ENCODE assay signal across 11 cellular contexts in genomic region chr14:54483073-54483745, GRCh38. TPM values are rescaled to one million over a fixed set of nuclear protein-coding genes. Genes with fewer than 3 reads are reported as not detected.
DNase-seq lines count a peak whose midpoint lies in the region; ATAC-seq and TF ChIP-seq lines count a peak whose summit lies in the region.
"Had no signal": no experiment of that assay in that cellular context is flagged by ENCODE, and none has a peak within 500 bp of the region (broad histone marks: within the 10 kb centered on the region; RNA-seq: fewer than 3 reads in every experiment).

No MANE protein-coding gene starts in this region.

- H3K9me3 Mint-ChIP-seq in HFFc6, result no peaks in the 10 kb centered on the region
- no peaks in the 10 kb centered on the region for H3K9me3 Mint-ChIP-seq in naive B cell

- H3K4me3 Mint-ChIP-seq in HFFc6 (no peak overlapping the region), T-helper 17 cell (peak overlapping the region; percentile 36), naive B cell (peak overlapping the region; percentile 78 to 96 (median 87))

- H3K9me3 ChIP-seq in T-helper 17 cell (ENCODE audit: control insufficient read depth, low read length, poor library complexity, severe bottlenecking), result no peaks in the 10 kb centered on the region
- H3K9me3 ChIP-seq: tibial nerve had no signal

- TF ChIP-seq CTCF in HFFc6 (IDR thresholded peaks at IDR 0.05), result no peak

- no peak for ATAC-seq in T-helper 17 cell
- peak; percentile 83 to 87 for ATAC-seq in naive B cell (ENCODE audit: low read depth in 2 of 2)
- ATAC-seq in HG03460 (IDR thresholded peaks at IDR 0.05; ENCODE audit: unreplicated experiment), result no peak

- H3K36me3 Mint-ChIP-seq in HFFc6 (ENCODE audit: low read depth) (peaks cover 54% of the 10 kb centered on the region), T-helper 17 cell (ENCODE audit: low read depth) (peaks cover 3% of the 10 kb centered on the region), naive B cell (peaks cover 7 to 8% of the 10 kb centered on the region in 2 donors)

- peaks cover 66% of the 10 kb centered on the region for H3K4me1 Mint-ChIP-seq in HFFc6 (ENCODE audit: low read depth)
- H3K4me1 Mint-ChIP-seq in T-helper 17 cell, result peaks cover 44% of the 10 kb centered on the region
- peaks cover 53 to 64% (median 62%) of the 10 kb centered on the region in 3 donors for H3K4me1 Mint-ChIP-seq in naive B cell

- DNase-seq in NOMO-1 treated with DMSO at 0.1 percent for 48 hours (lab: John Stamatoyannopoulos, UW; ENCODE audit: unreplicated experiment), result peak; percentile 41
- no peak for DNase-seq in NOMO-1 treated with dmso at 0.1 percent for 144 hours (lab: John Stamatoyannopoulos, UW; ENCODE audit: unreplicated experiment)
- no peak for DNase-seq in HFFc6
- no peak for DNase-seq in T-helper 17 cell
- DNase-seq in naive B cell, result peak; percentile 51
- no peak for DNase-seq in ureter (ENCODE audit: low spot score)
- DNase-seq in medulla oblongata (ENCODE audit: extremely low spot score), result no peak
- DNase-seq: NCI-H1105, NCI-H446 treated with DMSO at 0.1 percent for 48 hours had no signal

- H3K27ac Mint-ChIP-seq in HFFc6 (peak overlapping the region; percentile 17; the same call in 1 of the 2 replicates), T-helper 17 cell (peak overlapping the region; percentile 73), naive B cell (peak overlapping the region; percentile 44 to 95 (median 76))

- no peaks in the 10 kb centered on the region; the same call in 1 of the 2 replicates for H3K27me3 Mint-ChIP-seq in HFFc6 (ENCODE audit: insufficient read depth)
- no peaks in the 10 kb centered on the region for H3K27me3 Mint-ChIP-seq in T-helper 17 cell
- H3K27me3 Mint-ChIP-seq in naive B cell, result no peaks in the 10 kb centered on the region

RNA-seq across cellular contexts. Expression of gene GMFB, which starts 5.6 kb away (rescaled TPM):
- 10 to 100 TPM; 70.9 to 98.7 (median 77.1) TPM for total RNA-seq in HFFc6 (2021; fragmentation: NEBNext Ultra II Directional; extraction: Animal tissue kit (Norgen Biotek cat#: 25700))
- 10 to 100 TPM; 25.4 to 42.5 TPM for total RNA-seq in T-helper 17 cell
- 10 to 100 TPM; 36.4 to 45.5 (median 39.7) TPM for polyA plus RNA-seq in naive B cell (ENCODE audit: low read depth in 6 of 6)
- total RNA-seq in ureter, result 35.9 TPM

RNA-seq across cellular contexts. Expression of gene CGRRF1, which starts 26.5 kb away (rescaled TPM):
- 10 to 100 TPM; 11.3 to 13.1 (median 12.1) TPM for total RNA-seq in HFFc6 (2021; fragmentation: NEBNext Ultra II Directional; extraction: Animal tissue kit (Norgen Biotek cat#: 25700))
- total RNA-seq in T-helper 17 cell (10 to 100 TPM; 28.3 to 35.8 TPM), ureter (17.2 TPM)
- 10 to 100 TPM; 27.4 to 41.3 (median 35.3) TPM for polyA plus RNA-seq in naive B cell (ENCODE audit: low read depth in 6 of 6)

RNA-seq across cellular contexts. Expression of gene CNIH1, which starts 42.0 kb away (rescaled TPM):
- 100 to 1,000 TPM; 158 to 212 (median 194) TPM for total RNA-seq in HFFc6 (2021; fragmentation: NEBNext Ultra II Directional; extraction: Animal tissue kit (Norgen Biotek cat#: 25700))
- total RNA-seq in T-helper 17 cell (10 to 100 TPM; 46.8 to 48.3 TPM), ureter (92.9 TPM)
- 100 to 1,000 TPM in 1 of 6 donors, 10 to 100 TPM in 5; 69.3 to 167 (median 78.3) TPM for polyA plus RNA-seq in naive B cell (ENCODE audit: low read depth in 6 of 6)

Comparison
In these comparisons a context has a peak if more than half of its experiments do, and no peak if none do; other contexts are left out.
1. DNase-seq: peak in NOMO-1 treated with DMSO at 0.1 percent for 48 hours (single experiment) and naive B cell (single experiment); none in NOMO-1 treated with dmso at 0.1 percent for 144 hours (single experiment), HFFc6 (single experiment), T-helper 17 cell (0 of 3), ureter (single experiment) and medulla oblongata (single experiment).
2. H3K27ac Mint-ChIP-seq: peak in every context shown above with its lines; median percentile 76 in naive B cell; 73 in T-helper 17 cell; 17 in HFFc6.
3. ATAC-seq: peak in naive B cell (2 of 2); none in T-helper 17 cell (single experiment) and HG03460 (single experiment).